2 cellular contexts compared by ENCODE assay signal in the genomic region with DNA sequence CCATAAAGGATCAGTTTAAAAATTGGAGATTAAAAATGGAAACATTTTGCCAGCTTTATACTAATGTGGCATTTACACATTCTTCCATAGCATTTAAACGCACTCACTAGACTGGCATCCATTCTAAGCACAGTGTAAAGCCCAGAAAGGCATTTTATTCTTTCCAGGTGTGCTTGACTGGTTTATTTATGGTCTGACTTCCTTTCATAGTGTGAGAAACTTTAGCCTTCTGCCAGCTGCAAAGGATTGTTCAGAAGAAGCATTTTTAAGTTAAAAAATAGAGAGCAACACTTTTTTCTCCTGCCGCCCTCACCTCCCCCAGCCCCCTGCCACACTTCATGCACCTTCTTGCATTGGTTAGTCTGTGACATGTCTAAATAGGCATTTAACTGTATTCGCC.
TF ChIP-seq lines count a peak whose summit lies in the region.

No MANE protein-coding gene starts in this region.

TF ChIP-seq in GM23338, 12 proteins besides CTCF, POLR2A, EP300 and RAD21 (continued from another document):
- TF ChIP-seq, protein P1, sequence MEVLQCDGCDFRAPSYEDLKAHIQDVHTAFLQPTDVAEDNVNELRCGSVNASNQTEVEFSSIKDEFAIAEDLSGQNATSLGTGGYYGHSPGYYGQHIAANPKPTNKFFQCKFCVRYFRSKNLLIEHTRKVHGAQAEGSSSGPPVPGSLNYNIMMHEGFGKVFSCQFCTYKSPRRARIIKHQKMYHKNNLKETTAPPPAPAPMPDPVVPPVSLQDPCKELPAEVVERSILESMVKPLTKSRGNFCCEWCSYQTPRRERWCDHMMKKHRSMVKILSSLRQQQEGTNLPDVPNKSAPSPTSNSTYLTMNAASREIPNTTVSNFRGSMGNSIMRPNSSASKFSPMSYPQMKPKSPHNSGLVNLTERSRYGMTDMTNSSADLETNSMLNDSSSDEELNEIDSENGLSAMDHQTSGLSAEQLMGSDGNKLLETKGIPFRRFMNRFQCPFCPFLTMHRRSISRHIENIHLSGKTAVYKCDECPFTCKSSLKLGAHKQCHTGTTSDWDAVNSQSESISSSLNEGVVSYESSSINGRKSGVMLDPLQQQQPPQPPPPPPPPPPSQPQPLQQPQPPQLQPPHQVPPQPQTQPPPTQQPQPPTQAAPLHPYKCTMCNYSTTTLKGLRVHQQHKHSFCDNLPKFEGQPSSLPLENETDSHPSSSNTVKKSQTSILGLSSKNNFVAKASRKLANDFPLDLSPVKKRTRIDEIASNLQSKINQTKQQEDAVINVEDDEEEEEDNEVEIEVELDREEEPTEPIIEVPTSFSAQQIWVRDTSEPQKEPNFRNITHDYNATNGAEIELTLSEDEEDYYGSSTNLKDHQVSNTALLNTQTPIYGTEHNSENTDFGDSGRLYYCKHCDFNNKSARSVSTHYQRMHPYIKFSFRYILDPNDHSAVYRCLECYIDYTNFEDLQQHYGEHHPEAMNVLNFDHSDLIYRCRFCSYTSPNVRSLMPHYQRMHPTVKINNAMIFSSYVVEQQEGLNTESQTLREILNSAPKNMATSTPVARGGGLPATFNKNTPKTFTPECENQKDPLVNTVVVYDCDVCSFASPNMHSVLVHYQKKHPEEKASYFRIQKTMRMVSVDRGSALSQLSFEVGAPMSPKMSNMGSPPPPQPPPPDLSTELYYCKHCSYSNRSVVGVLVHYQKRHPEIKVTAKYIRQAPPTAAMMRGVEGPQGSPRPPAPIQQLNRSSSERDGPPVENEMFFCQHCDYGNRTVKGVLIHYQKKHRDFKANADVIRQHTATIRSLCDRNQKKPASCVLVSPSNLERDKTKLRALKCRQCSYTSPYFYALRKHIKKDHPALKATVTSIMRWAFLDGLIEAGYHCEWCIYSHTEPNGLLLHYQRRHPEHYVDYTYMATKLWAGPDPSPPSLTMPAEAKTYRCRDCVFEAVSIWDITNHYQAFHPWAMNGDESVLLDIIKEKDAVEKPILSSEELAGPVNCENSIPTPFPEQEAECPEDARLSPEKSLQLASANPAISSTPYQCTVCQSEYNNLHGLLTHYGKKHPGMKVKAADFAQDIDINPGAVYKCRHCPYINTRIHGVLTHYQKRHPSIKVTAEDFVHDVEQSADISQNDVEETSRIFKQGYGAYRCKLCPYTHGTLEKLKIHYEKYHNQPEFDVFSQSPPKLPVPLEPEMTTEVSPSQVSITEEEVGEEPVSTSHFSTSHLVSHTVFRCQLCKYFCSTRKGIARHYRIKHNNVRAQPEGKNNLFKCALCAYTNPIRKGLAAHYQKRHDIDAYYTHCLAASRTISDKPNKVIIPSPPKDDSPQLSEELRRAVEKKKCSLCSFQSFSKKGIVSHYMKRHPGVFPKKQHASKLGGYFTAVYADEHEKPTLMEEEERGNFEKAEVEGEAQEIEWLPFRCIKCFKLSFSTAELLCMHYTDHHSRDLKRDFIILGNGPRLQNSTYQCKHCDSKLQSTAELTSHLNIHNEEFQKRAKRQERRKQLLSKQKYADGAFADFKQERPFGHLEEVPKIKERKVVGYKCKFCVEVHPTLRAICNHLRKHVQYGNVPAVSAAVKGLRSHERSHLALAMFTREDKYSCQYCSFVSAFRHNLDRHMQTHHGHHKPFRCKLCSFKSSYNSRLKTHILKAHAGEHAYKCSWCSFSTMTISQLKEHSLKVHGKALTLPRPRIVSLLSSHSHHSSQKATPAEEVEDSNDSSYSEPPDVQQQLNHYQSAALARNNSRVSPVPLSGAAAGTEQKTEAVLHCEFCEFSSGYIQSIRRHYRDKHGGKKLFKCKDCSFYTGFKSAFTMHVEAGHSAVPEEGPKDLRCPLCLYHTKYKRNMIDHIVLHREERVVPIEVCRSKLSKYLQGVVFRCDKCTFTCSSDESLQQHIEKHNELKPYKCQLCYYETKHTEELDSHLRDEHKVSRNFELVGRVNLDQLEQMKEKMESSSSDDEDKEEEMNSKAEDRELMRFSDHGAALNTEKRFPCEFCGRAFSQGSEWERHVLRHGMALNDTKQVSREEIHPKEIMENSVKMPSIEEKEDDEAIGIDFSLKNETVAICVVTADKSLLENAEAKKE (CRISPR knock-in tag; IDR thresholded peaks at IDR 0.05): no peak
- TF ChIP-seq, protein P2, sequence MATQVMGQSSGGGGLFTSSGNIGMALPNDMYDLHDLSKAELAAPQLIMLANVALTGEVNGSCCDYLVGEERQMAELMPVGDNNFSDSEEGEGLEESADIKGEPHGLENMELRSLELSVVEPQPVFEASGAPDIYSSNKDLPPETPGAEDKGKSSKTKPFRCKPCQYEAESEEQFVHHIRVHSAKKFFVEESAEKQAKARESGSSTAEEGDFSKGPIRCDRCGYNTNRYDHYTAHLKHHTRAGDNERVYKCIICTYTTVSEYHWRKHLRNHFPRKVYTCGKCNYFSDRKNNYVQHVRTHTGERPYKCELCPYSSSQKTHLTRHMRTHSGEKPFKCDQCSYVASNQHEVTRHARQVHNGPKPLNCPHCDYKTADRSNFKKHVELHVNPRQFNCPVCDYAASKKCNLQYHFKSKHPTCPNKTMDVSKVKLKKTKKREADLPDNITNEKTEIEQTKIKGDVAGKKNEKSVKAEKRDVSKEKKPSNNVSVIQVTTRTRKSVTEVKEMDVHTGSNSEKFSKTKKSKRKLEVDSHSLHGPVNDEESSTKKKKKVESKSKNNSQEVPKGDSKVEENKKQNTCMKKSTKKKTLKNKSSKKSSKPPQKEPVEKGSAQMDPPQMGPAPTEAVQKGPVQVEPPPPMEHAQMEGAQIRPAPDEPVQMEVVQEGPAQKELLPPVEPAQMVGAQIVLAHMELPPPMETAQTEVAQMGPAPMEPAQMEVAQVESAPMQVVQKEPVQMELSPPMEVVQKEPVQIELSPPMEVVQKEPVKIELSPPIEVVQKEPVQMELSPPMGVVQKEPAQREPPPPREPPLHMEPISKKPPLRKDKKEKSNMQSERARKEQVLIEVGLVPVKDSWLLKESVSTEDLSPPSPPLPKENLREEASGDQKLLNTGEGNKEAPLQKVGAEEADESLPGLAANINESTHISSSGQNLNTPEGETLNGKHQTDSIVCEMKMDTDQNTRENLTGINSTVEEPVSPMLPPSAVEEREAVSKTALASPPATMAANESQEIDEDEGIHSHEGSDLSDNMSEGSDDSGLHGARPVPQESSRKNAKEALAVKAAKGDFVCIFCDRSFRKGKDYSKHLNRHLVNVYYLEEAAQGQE (IDR thresholded peaks at IDR 0.05; ENCODE audit: unreplicated experiment): no peak
- no peak for TF ChIP-seq JUNB (IDR thresholded peaks at IDR 0.05; ENCODE audit: unreplicated experiment)
- TF ChIP-seq CREB1 (CRISPR knock-in tag; IDR thresholded peaks at IDR 0.05; ENCODE audit: low read depth): no peak
- no peak for TF ChIP-seq EZH2phosphoT487 (IDR thresholded peaks at IDR 0.05; ENCODE audit: unreplicated experiment)
- no peak for TF ChIP-seq ZNF331 (CRISPR knock-in tag; IDR thresholded peaks at IDR 0.05; ENCODE audit: low read depth)
- TF ChIP-seq EZH2 (IDR thresholded peaks at IDR 0.05; ENCODE audit: low read depth, unreplicated experiment): no peak

TF ChIP-seq in neural cell, 6 proteins besides CTCF, POLR2A, EP300 and RAD21 (continued from another document):
- no peak for TF ChIP-seq EZH2 (IDR thresholded peaks at IDR 0.05; ENCODE audit: borderline replicate concordance, insufficient read depth, low read length, poor library complexity, severe bottlenecking)
TF ChIP-seq in neural cell: peak in this region for 0.
